Comparison of ENCODE assay signal across 8 cellular contexts in genomic region chr9:38498551-38498950, GRCh38.
A peak's percentile ranks its signal among the peaks of the same experiment; 100 is the strongest.
DNase-seq lines count a peak whose midpoint lies in the region; ATAC-seq, FAIRE-seq and TF ChIP-seq lines count a peak whose summit lies in the region.
"Not testable (repeated sequence)": the region's sequence is repeated elsewhere in the genome, so short reads cannot be mapped to it uniquely, and the experiment has no call there.

No MANE protein-coding gene starts in this region.

- H3K9ac ChIP-seq in keratinocyte (ENCODE audit: control insufficient read depth, extremely low read depth, insufficient read depth, low read length); trophoblast cell (ENCODE audit: low read length): not testable (repeated sequence)

- TF ChIP-seq POLR2A in H54 (IDR thresholded peaks at IDR 0.05; ENCODE audit: low read depth, low read length): not testable (repeated sequence)

- ATAC-seq in upper lobe of right lung: peak; percentile 38

- not testable (repeated sequence) for H3K27ac ChIP-seq in keratinocyte (ENCODE audit: control insufficient read depth, insufficient read depth, low read length); trophoblast cell (ENCODE audit: low read depth, low read length); upper lobe of right lung

- not testable (repeated sequence) for H4K91ac ChIP-seq in trophoblast cell (ENCODE audit: low read depth, low read length)

- H2BK12ac ChIP-seq in trophoblast cell (ENCODE audit: low read length): not testable (repeated sequence)

- not testable (repeated sequence) for H3K4me3 ChIP-seq in Caco-2 (ENCODE audit: low read depth, low read length); choroid plexus epithelial cell (ENCODE audit: low read depth, low read length); keratinocyte (ENCODE audit: control insufficient read depth in 2 of 3, extremely low read depth in 1 of 3, insufficient read depth in 2 of 3, low read depth in 1 of 3, low read length in 3 of 3); trophoblast cell (ENCODE audit: low read depth, low read length); upper lobe of right lung

- dilution Hi-C loops in keratinocyte (cut with MboI; ENCODE audit: extremely low pct_ligation_motif_present, low sequenced_read_pairs): not testable (repeated sequence)

- H3K23ac ChIP-seq in trophoblast cell (ENCODE audit: low read length): not testable (repeated sequence)

- POLR2A ChIA-PET in Caco-2 (lab: Charles Lee): not testable (repeated sequence)

- H3K27me3 ChIP-seq in Caco-2 (replicated peaks; ENCODE audit: control insufficient read depth, insufficient read depth, low read length); keratinocyte (ENCODE audit: control insufficient read depth, extremely low read depth, insufficient read depth, low read length); trophoblast cell (ENCODE audit: insufficient read depth, low read length); upper lobe of right lung: not testable (repeated sequence)

- H3K4ac ChIP-seq in trophoblast cell (ENCODE audit: low read depth, low read length): not testable (repeated sequence)

- H4K20me1 ChIP-seq in keratinocyte (ENCODE audit: control insufficient read depth, extremely low read depth, insufficient read depth, low read length): not testable (repeated sequence)

- not testable (repeated sequence) for H3K27me3 Mint-ChIP-seq in Caco-2 (ENCODE audit: insufficient read depth, unreplicated experiment)

- H3K9me1 ChIP-seq in keratinocyte (ENCODE audit: control insufficient read depth, extremely low read depth, insufficient read depth, low read length): not testable (repeated sequence)

- H3K4me2 ChIP-seq in keratinocyte (ENCODE audit: control insufficient read depth, extremely low read depth, insufficient read depth, low read depth, low read length): not testable (repeated sequence)
- peak overlapping the region; percentile 40 for H3K4me2 ChIP-seq in trophoblast cell (ENCODE audit: low read length)

- H4K8ac ChIP-seq in trophoblast cell (ENCODE audit: low read depth, low read length): not testable (repeated sequence)

- H3K9me3 Mint-ChIP-seq in Caco-2 (ENCODE audit: unreplicated experiment): not testable (repeated sequence)

- H4K12ac ChIP-seq in trophoblast cell (ENCODE audit: low read depth, low read length): not testable (repeated sequence)

- not testable (repeated sequence) for H2BK120ac ChIP-seq in trophoblast cell (ENCODE audit: insufficient read depth, low read length, poor library complexity)

- DNase-seq in Caco-2; H54 (ENCODE audit: insufficient read length, low spot score); keratinocyte (ENCODE audit: low read depth, low spot score); upper lobe of right lung: not testable (repeated sequence)
- DNase-seq in amniotic epithelial cell (ENCODE audit: low read depth) (peak; percentile 43), choroid plexus epithelial cell (ENCODE audit: low read depth) (peak; percentile 8), myocyte (ENCODE audit: low read depth) (peak; percentile 52), trophoblast cell (peak in 1 of 2 donors; percentile 56)

- no CpG with 5 or more reads among the region's 2 CpGs for WGBS in trophoblast cell (ENCODE audit: extremely low coverage, insufficient coverage, insufficient read length)

- not testable (repeated sequence) for BruUV-seq in Caco-2 (replicated peaks; lab: Mats Ljungman, UMichigan)

- CTCF ChIA-PET in Caco-2 (lab: Charles Lee): not testable (repeated sequence)

- FAIRE-seq in H54 (lab: Jason Lieb, UNC) (peak; percentile 60), keratinocyte (lab: Jason Lieb, UNC) (peak; percentile 67)

- H3K4me3 Mint-ChIP-seq in Caco-2 (ENCODE audit: unreplicated experiment): not testable (repeated sequence)

- H3K18ac ChIP-seq in trophoblast cell (ENCODE audit: low read length): not testable (repeated sequence)

- H3K36me3 ChIP-seq in Caco-2 (ENCODE audit: control insufficient read depth, insufficient read depth, low read length); keratinocyte (ENCODE audit: control insufficient read depth in 2 of 2, extremely low read depth in 1 of 2, insufficient read depth in 2 of 2, low read length in 2 of 2); trophoblast cell (ENCODE audit: control insufficient read depth in 1 of 2, insufficient read depth in 2 of 2, low read length in 2 of 2); upper lobe of right lung: not testable (repeated sequence)

- H2BK5ac ChIP-seq in trophoblast cell (ENCODE audit: low read depth, low read length, poor library complexity): not testable (repeated sequence)

- H3K27ac Mint-ChIP-seq in Caco-2 (ENCODE audit: unreplicated experiment): peak overlapping the region; percentile 40

- H3K4me1 ChIP-seq in Caco-2; trophoblast cell (ENCODE audit: control insufficient read depth in 1 of 2, insufficient read depth in 2 of 2, low read length in 2 of 2); upper lobe of right lung: not testable (repeated sequence)
- H3K4me1 ChIP-seq in keratinocyte (ENCODE audit: control insufficient read depth, extremely low read depth, insufficient read depth, low read length): peaks cover 22% of the 10 kb centered on the region

- H3K36me3 Mint-ChIP-seq in Caco-2 (ENCODE audit: insufficient read depth, unreplicated experiment): not testable (repeated sequence)

- not testable (repeated sequence) for H2AFZ ChIP-seq in keratinocyte (ENCODE audit: control insufficient read depth, low read length); trophoblast cell (ENCODE audit: insufficient read depth, low read length, poor library complexity)

- H3K79me1 ChIP-seq in trophoblast cell (ENCODE audit: low read length): not testable (repeated sequence)

- not testable (repeated sequence) for H3K14ac ChIP-seq in trophoblast cell (ENCODE audit: low read length)

- TF ChIP-seq CTCF in Caco-2 (IDR thresholded peaks at IDR 0.05; ENCODE audit: insufficient read depth in 1 of 2, low read depth in 1 of 2, low read length in 1 of 2, severe bottlenecking in 1 of 2, unreplicated experiment in 1 of 2); choroid plexus epithelial cell (conservative IDR thresholded peaks at IDR 0.05; ENCODE audit: low read depth, low read length); keratinocyte (optimal IDR thresholded peaks at IDR 0.05 in 1 of 3, IDR thresholded peaks at IDR 0.05 in 1 of 3, conservative IDR thresholded peaks at IDR 0.05 in 1 of 3; ENCODE audit: extremely low read depth in 1 of 3, insufficient read depth in 2 of 3, low read length in 3 of 3); upper lobe of right lung (IDR thresholded peaks at IDR 0.05): not testable (repeated sequence)

- peaks cover 25% of the 10 kb centered on the region for H3K4me1 Mint-ChIP-seq in Caco-2 (ENCODE audit: low read depth, unreplicated experiment)

- not testable (repeated sequence) for H2AK5ac ChIP-seq in trophoblast cell (ENCODE audit: low read length)

- H3K9me3 ChIP-seq in Caco-2; keratinocyte (ENCODE audit: control insufficient read depth, low read depth, low read length); trophoblast cell (ENCODE audit: insufficient read depth, low read depth, low read length); upper lobe of right lung: not testable (repeated sequence)

- H3K79me2 ChIP-seq in keratinocyte (ENCODE audit: control insufficient read depth, insufficient read depth, low read length); trophoblast cell (ENCODE audit: control insufficient read depth, insufficient read depth, low read length, poor library complexity): not testable (repeated sequence)

- intact Hi-C loops in Caco-2 (cut with micrococcal nuclease; ENCODE audit: unreplicated experiment): loop anchor here (10.0 kb wide), 1 partner anchor 54 kb away; no protein-coding TSS in a partner anchor
- intact Hi-C loops in upper lobe of right lung (cut with DNase I): not testable (repeated sequence)
